In genomic region chr16:19717781-19718623, GRCh38 we compare ENCODE assay signal across 1 cellular context.
TF ChIP-seq lines count a peak whose summit lies in the region.

Gene IQCK (plus strand): TSS chr16:19718271. CDS start chr16:19718307, 36 bp downstream.
A gene with protein sequence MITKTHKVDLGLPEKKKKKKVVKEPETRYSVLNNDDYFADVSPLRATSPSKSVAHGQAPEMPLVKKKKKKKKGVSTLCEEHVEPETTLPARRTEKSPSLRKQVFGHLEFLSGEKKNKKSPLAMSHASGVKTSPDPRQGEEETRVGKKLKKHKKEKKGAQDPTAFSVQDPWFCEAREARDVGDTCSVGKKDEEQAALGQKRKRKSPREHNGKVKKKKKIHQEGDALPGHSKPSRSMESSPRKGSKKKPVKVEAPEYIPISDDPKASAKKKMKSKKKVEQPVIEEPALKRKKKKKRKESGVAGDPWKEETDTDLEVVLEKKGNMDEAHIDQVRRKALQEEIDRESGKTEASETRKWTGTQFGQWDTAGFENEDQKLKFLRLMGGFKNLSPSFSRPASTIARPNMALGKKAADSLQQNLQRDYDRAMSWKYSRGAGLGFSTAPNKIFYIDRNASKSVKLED (minus strand): TSS chr16:19718227. CDS start chr16:19715035, 3,192 bp downstream.

TF ChIP-seq in HepG2, 621 proteins besides CTCF, POLR2A, EP300 and RAD21 (continued from another document and continues in another):
- TF ChIP-seq, protein P1, sequence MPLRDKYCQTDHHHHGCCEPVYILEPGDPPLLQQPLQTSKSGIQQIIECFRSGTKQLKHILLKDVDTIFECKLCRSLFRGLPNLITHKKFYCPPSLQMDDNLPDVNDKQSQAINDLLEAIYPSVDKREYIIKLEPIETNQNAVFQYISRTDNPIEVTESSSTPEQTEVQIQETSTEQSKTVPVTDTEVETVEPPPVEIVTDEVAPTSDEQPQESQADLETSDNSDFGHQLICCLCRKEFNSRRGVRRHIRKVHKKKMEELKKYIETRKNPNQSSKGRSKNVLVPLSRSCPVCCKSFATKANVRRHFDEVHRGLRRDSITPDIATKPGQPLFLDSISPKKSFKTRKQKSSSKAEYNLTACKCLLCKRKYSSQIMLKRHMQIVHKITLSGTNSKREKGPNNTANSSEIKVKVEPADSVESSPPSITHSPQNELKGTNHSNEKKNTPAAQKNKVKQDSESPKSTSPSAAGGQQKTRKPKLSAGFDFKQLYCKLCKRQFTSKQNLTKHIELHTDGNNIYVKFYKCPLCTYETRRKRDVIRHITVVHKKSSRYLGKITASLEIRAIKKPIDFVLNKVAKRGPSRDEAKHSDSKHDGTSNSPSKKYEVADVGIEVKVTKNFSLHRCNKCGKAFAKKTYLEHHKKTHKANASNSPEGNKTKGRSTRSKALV (CRISPR knock-in tag; IDR thresholded peaks at IDR 0.05), result 0 out of 2 replicates have a peak, but pooled peaks have one; percentile 74
- no peak for TF ChIP-seq SOX13 (IDR thresholded peaks at IDR 0.05)
- no peak; a peak in 1 of 4 replicates for TF ChIP-seq SOX13 (CRISPR knock-in tag; conservative IDR thresholded peaks at IDR 0.05 in 1 of 2, IDR thresholded peaks at IDR 0.05 in 1 of 2)
- no peak for TF ChIP-seq JARID2 (CRISPR knock-in tag; IDR thresholded peaks at IDR 0.05; ENCODE audit: insufficient replicate concordance)
- TF ChIP-seq SP2 (CRISPR knock-in tag; IDR thresholded peaks at IDR 0.05), result peak; percentile 82
- TF ChIP-seq AGO1 (IDR thresholded peaks at IDR 0.05; ENCODE audit: low read depth, low read length, poor library complexity, severe bottlenecking), result peak; percentile 48
- no peak for TF ChIP-seq NFE2L2 (IDR thresholded peaks at IDR 0.05; ENCODE audit: low read length)
- TF ChIP-seq PRPF4 (IDR thresholded peaks at IDR 0.05; ENCODE audit: low read depth, low read length, poor library complexity, severe bottlenecking), result no peak
- peak; percentile 88 for TF ChIP-seq POLR2AphosphoS5 (IDR thresholded peaks at IDR 0.05; ENCODE audit: low read depth, low read length)
- no peak for TF ChIP-seq SUZ12 (IDR thresholded peaks at IDR 0.05; ENCODE audit: low read depth, low read length)
- TF ChIP-seq, protein P2, sequence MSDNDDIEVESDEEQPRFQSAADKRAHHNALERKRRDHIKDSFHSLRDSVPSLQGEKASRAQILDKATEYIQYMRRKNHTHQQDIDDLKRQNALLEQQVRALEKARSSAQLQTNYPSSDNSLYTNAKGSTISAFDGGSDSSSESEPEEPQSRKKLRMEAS (IDR thresholded peaks at IDR 0.05), result peak; percentile 99
- no peak for TF ChIP-seq CBX1 (IDR thresholded peaks at IDR 0.05; ENCODE audit: low read depth)
- no peak for TF ChIP-seq ZNF878 (CRISPR knock-in tag; IDR thresholded peaks at IDR 0.05)
- TF ChIP-seq KAT7 (CRISPR knock-in tag; IDR thresholded peaks at IDR 0.05; ENCODE audit: borderline replicate concordance), result peak; percentile 92
- TF ChIP-seq SSRP1 (CRISPR knock-in tag; IDR thresholded peaks at IDR 0.05), result no peak
- TF ChIP-seq SIN3B (IDR thresholded peaks at IDR 0.05; ENCODE audit: low read length), result peak; percentile 79
- TF ChIP-seq SETDB1 (CRISPR knock-in tag; IDR thresholded peaks at IDR 0.05; ENCODE audit: borderline replicate concordance), result 0 out of 2 replicates have a peak, but pooled peaks have one; percentile 81
- TF ChIP-seq ZNF282 (IDR thresholded peaks at IDR 0.05; ENCODE audit: partially characterized antibody), result no peak
- TF ChIP-seq, protein P3, sequence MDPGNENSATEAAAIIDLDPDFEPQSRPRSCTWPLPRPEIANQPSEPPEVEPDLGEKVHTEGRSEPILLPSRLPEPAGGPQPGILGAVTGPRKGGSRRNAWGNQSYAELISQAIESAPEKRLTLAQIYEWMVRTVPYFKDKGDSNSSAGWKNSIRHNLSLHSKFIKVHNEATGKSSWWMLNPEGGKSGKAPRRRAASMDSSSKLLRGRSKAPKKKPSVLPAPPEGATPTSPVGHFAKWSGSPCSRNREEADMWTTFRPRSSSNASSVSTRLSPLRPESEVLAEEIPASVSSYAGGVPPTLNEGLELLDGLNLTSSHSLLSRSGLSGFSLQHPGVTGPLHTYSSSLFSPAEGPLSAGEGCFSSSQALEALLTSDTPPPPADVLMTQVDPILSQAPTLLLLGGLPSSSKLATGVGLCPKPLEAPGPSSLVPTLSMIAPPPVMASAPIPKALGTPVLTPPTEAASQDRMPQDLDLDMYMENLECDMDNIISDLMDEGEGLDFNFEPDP (CRISPR knock-in tag; conservative IDR thresholded peaks at IDR 0.05), result no peak
- TF ChIP-seq ZNF556 (CRISPR knock-in tag; IDR thresholded peaks at IDR 0.05; ENCODE audit: borderline replicate concordance), result peak; percentile 99
- no peak for TF ChIP-seq MLX (CRISPR knock-in tag; IDR thresholded peaks at IDR 0.05)
- TF ChIP-seq, protein P4, sequence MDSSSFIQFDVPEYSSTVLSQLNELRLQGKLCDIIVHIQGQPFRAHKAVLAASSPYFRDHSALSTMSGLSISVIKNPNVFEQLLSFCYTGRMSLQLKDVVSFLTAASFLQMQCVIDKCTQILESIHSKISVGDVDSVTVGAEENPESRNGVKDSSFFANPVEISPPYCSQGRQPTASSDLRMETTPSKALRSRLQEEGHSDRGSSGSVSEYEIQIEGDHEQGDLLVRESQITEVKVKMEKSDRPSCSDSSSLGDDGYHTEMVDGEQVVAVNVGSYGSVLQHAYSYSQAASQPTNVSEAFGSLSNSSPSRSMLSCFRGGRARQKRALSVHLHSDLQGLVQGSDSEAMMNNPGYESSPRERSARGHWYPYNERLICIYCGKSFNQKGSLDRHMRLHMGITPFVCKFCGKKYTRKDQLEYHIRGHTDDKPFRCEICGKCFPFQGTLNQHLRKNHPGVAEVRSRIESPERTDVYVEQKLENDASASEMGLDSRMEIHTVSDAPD (CRISPR knock-in tag; IDR thresholded peaks at IDR 0.05), result peak; percentile 92
- TF ChIP-seq ZNF720 (CRISPR knock-in tag; IDR thresholded peaks at IDR 0.05), result no peak
- no peak for TF ChIP-seq KIAA2018 (CRISPR knock-in tag; IDR thresholded peaks at IDR 0.05; ENCODE audit: borderline replicate concordance)
- TF ChIP-seq PITX1 (CRISPR knock-in tag; IDR thresholded peaks at IDR 0.05), result peak; percentile 95
- peak; percentile 69; the same call in 1 of the 2 replicates for TF ChIP-seq ZNF180 (CRISPR knock-in tag; IDR thresholded peaks at IDR 0.05; ENCODE audit: borderline replicate concordance, low read depth)
- TF ChIP-seq FOSL2 (CRISPR knock-in tag; IDR thresholded peaks at IDR 0.05), result peak; percentile 48
- no peak; the same call in 1 of the 2 replicates for TF ChIP-seq ZNF121 (CRISPR knock-in tag; IDR thresholded peaks at IDR 0.05)
- no peak; the same call in 1 of the 2 replicates for TF ChIP-seq ZNF281 (CRISPR knock-in tag; IDR thresholded peaks at IDR 0.05; ENCODE audit: borderline replicate concordance)
- TF ChIP-seq, protein P5, sequence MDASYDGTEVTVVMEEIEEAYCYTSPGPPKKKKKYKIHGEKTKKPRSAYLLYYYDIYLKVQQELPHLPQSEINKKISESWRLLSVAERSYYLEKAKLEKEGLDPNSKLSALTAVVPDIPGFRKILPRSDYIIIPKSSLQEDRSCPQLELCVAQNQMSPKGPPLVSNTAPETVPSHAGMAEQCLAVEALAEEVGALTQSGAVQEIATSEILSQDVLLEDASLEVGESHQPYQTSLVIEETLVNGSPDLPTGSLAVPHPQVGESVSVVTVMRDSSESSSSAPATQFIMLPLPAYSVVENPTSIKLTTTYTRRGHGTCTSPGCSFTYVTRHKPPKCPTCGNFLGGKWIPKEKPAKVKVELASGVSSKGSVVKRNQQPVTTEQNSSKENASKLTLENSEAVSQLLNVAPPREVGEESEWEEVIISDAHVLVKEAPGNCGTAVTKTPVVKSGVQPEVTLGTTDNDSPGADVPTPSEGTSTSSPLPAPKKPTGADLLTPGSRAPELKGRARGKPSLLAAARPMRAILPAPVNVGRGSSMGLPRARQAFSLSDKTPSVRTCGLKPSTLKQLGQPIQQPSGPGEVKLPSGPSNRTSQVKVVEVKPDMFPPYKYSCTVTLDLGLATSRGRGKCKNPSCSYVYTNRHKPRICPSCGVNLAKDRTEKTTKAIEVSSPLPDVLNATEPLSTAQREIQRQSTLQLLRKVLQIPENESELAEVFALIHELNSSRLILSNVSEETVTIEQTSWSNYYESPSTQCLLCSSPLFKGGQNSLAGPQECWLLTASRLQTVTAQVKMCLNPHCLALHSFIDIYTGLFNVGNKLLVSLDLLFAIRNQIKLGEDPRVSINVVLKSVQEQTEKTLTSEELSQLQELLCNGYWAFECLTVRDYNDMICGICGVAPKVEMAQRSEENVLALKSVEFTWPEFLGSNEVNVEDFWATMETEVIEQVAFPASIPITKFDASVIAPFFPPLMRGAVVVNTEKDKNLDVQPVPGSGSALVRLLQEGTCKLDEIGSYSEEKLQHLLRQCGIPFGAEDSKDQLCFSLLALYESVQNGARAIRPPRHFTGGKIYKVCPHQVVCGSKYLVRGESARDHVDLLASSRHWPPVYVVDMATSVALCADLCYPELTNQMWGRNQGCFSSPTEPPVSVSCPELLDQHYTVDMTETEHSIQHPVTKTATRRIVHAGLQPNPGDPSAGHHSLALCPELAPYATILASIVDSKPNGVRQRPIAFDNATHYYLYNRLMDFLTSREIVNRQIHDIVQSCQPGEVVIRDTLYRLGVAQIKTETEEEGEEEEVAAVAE (CRISPR knock-in tag; IDR thresholded peaks at IDR 0.05; ENCODE audit: borderline replicate concordance), result peak; percentile 53; the same call in 1 of the 2 replicates
- no peak; the same call in 1 of the 2 replicates for TF ChIP-seq ZNF629 (CRISPR knock-in tag; conservative IDR thresholded peaks at IDR 0.05)
- TF ChIP-seq HES4 (CRISPR knock-in tag; IDR thresholded peaks at IDR 0.05; ENCODE audit: borderline replicate concordance), result no peak; the same call in none of the 2 replicates
